21 cellular contexts compared by ENCODE assay signal in genomic region chr6:14816106-14816864, GRCh38.
DNase-seq lines count a peak whose midpoint lies in the region; ATAC-seq and TF ChIP-seq lines count a peak whose summit lies in the region.
"Had no signal": no experiment of that assay in that cellular context is flagged by ENCODE, and none has a peak within 500 bp of the region (broad histone marks: within the 10 kb centered on the region; RNA-seq: fewer than 3 reads in every experiment).

No MANE protein-coding gene starts in this region.

- CTCF ChIA-PET in SK-N-SH (lab: Yijun Ruan, JAX), result no interaction called here

- no peaks in the 10 kb centered on the region for H3K9me3 ChIP-seq in SK-N-SH
- no peaks in the 10 kb centered on the region for H3K9me3 ChIP-seq in WERI-Rb-1 (ENCODE audit: severe bottlenecking)
- H3K9me3 ChIP-seq in tibial nerve, result no peaks in the 10 kb centered on the region
- H3K9me3 ChIP-seq: esophagus muscularis mucosa, heart left ventricle had no signal

- H3K79me2 ChIP-seq in SK-N-SH (ENCODE audit: insufficient read depth), result no peaks in the 10 kb centered on the region

- no peak overlapping the region for H3K4me2 ChIP-seq in SK-N-SH
- H3K4me2 ChIP-seq: PC-9 had no signal

- no peak for TF ChIP-seq RAD21 in SK-N-SH (IDR thresholded peaks at IDR 0.05; ENCODE audit: low read length)

- ATAC-seq in SK-N-SH treated with all-trans-retinoic acid at 6 μM for 48 hours, result no peak
- no peak for ATAC-seq in GM18909 (IDR thresholded peaks at IDR 0.05; ENCODE audit: poor library complexity, unreplicated experiment)
- ATAC-seq: HepG2 had no signal

- POLR2A ChIA-PET in SK-N-SH (lab: Yijun Ruan, JAX), result no interaction called here

- H3K4me1 Mint-ChIP-seq in T-helper 2 cell treated with Interferon-gamma antibody and Interleukin-4, amounts not matched to agents 5 μg/mL and 100 μg/mL, for 36 hours (ENCODE audit: low read depth), result peaks cover 4% of the 10 kb centered on the region
- H3K4me1 Mint-ChIP-seq: CD4-positive, alpha-beta memory T cell had no signal

- no peak for TF ChIP-seq EP300 in SK-N-SH (IDR thresholded peaks at IDR 0.05; ENCODE audit: borderline replicate concordance in 1 of 2, low read depth in 1 of 2, low read length in 1 of 2)
- TF ChIP-seq EP300 in tibial nerve (IDR thresholded peaks at IDR 0.05), result peak in 1 of 2 donors; percentile 16

- H3K36me3 Mint-ChIP-seq in T-helper 2 cell treated with Interferon-gamma antibody and Interleukin-4, amounts not matched to agents 5 μg/mL and 100 μg/mL, for 36 hours (ENCODE audit: low read depth), result no peaks in the 10 kb centered on the region
- H3K36me3 Mint-ChIP-seq: activated naive CD4-positive, alpha-beta T cell treated with anti-CD3 and anti-CD28 coated beads, Interleukin-2, amount 50 U/mL, for 24 hours; CD4-positive, alpha-beta memory T cell; type B pancreatic cell had no signal

- no peak overlapping the region for H2AFZ ChIP-seq in SK-N-SH (ENCODE audit: low read depth)
- H2AFZ ChIP-seq: PC-9 had no signal

- no peaks in the 10 kb centered on the region for H3K27me3 ChIP-seq in SK-N-SH (ENCODE audit: insufficient read depth)
- H3K27me3 ChIP-seq in WERI-Rb-1 (ENCODE audit: insufficient read depth, low read depth, severe bottlenecking), result no peaks in the 10 kb centered on the region
- no peaks in the 10 kb centered on the region for H3K27me3 ChIP-seq in tibial nerve
- H3K27me3 ChIP-seq: esophagus muscularis mucosa, heart left ventricle had no signal

- no peaks in the 10 kb centered on the region for H4K20me1 ChIP-seq in SK-N-SH (ENCODE audit: insufficient read depth)

- peak; percentile 21 for DNase-seq in SK-N-SH
- DNase-seq in WERI-Rb-1, result peak; percentile 83
- peak; percentile 71 for DNase-seq in islet precursor cell
- no peak for DNase-seq in tibial nerve (ENCODE audit: low spot score in 2 of 2)
- no peak for DNase-seq in central memory CD4-positive, alpha-beta T cell
- no peak for DNase-seq in T-helper 2 cell treated with Interferon-gamma antibody and Interleukin-4, amounts not matched to agents 5 μg/mL and 100 μg/mL, for 36 hours (ENCODE audit: low spot score)
- DNase-seq: CD4-positive, alpha-beta memory T cell; dermis blood vessel endothelial cell; heart left ventricle; NCI-H2081 treated with DMSO at 0.1 percent for 48 hours; PC-9; retina had no signal

- H3K4me3 ChIP-seq in SK-N-SH (ENCODE audit: low read depth in 2 of 2, low read length in 1 of 2), result no peak overlapping the region
- H3K4me3 ChIP-seq in WERI-Rb-1 (ENCODE audit: low read depth, low read length), result peak overlapping the region; percentile 0; the same call in 1 of the 2 replicates
- H3K4me3 ChIP-seq in tibial nerve, result no peak overlapping the region
- H3K4me3 ChIP-seq: esophagus muscularis mucosa, heart left ventricle, PC-9 had no signal

- no peak overlapping the region for H3K9ac ChIP-seq in SK-N-SH

- 34% methylated on average over 12 of the region's 12 CpGs for WGBS in SK-N-SH (ENCODE audit: low lambda C conversion rate)
- WGBS in tibial nerve, 2 donors, result 42 to 50% methylated on average over 12 of the region's 12 CpGs

- H3K4me1 ChIP-seq in SK-N-SH (ENCODE audit: control insufficient read depth in 1 of 2, insufficient read depth in 2 of 2, low read depth in 1 of 2, low read length in 1 of 2) (no peaks in the 10 kb centered on the region; a peak in 1 of 4 replicates), tibial nerve (peaks cover 0 to 20% (median 5%) of the 10 kb centered on the region in 4 donors)

- TF ChIP-seq CTCF in SK-N-SH (IDR thresholded peaks at IDR 0.05), result no peak
- peak; percentile 59 for TF ChIP-seq CTCF in WERI-Rb-1 (IDR thresholded peaks at IDR 0.05; ENCODE audit: low read depth, low read length)
- no peak for TF ChIP-seq CTCF in tibial nerve (IDR thresholded peaks at IDR 0.05)

- no peaks in the 10 kb centered on the region for H3K9me2 ChIP-seq in SK-N-SH

- no peaks in the 10 kb centered on the region for H3F3A ChIP-seq in SK-N-SH (replicated peaks; ENCODE audit: insufficient read depth)

- TF ChIP-seq POLR2A in tibial nerve (IDR thresholded peaks at IDR 0.05), result no peak

- no peak overlapping the region for H3K4me3 Mint-ChIP-seq in T-helper 2 cell treated with Interferon-gamma antibody and Interleukin-4, amounts not matched to agents 5 μg/mL and 100 μg/mL, for 36 hours
- H3K4me3 Mint-ChIP-seq: activated naive CD4-positive, alpha-beta T cell treated with anti-CD3 and anti-CD28 coated beads, Interleukin-2, amount 50 U/mL, for 24 hours; CD4-positive, alpha-beta memory T cell; memory B cell; nephron; stimulated activated naive CD8-positive, alpha-beta T cell treated with anti-CD3 and anti-CD28 coated beads, Interleukin-15, Interleukin-2, amounts not matched to agents 100 ng/mL and 50 ng/mL, for 24 hours; type B pancreatic cell had no signal

- no peaks in the 10 kb centered on the region for H3K27me3 Mint-ChIP-seq in T-helper 2 cell treated with Interferon-gamma antibody and Interleukin-4, amounts not matched to agents 5 μg/mL and 100 μg/mL, for 36 hours (ENCODE audit: low read depth)
- H3K27me3 Mint-ChIP-seq: activated naive CD4-positive, alpha-beta T cell treated with anti-CD3 and anti-CD28 coated beads, Interleukin-2, amount 50 U/mL, for 24 hours; CD4-positive, alpha-beta memory T cell; memory B cell; stimulated activated naive CD8-positive, alpha-beta T cell treated with anti-CD3 and anti-CD28 coated beads, Interleukin-15, Interleukin-2, amounts not matched to agents 100 ng/mL and 50 ng/mL, for 24 hours had no signal

- H3K36me3 ChIP-seq in SK-N-SH (replicated peaks in 1 of 2; ENCODE audit: control insufficient read depth in 1 of 2, insufficient read depth in 2 of 2, low read length in 1 of 2), result no peaks in the 10 kb centered on the region
- H3K36me3 ChIP-seq in WERI-Rb-1, result no peaks in the 10 kb centered on the region
- H3K36me3 ChIP-seq in tibial nerve, result no peaks in the 10 kb centered on the region
- H3K36me3 ChIP-seq: esophagus muscularis mucosa, heart left ventricle had no signal

- no peak overlapping the region for H3K27ac ChIP-seq in SK-N-SH (ENCODE audit: low read depth in 2 of 2, low read length in 1 of 2)
- no peak overlapping the region for H3K27ac ChIP-seq in WERI-Rb-1
- peak overlapping the region in 3 of 4 donors; percentile 15 to 76 (median 69) for H3K27ac ChIP-seq in tibial nerve
- H3K27ac ChIP-seq: esophagus muscularis mucosa, PC-9 had no signal

- H3K27ac Mint-ChIP-seq in T-helper 2 cell treated with Interferon-gamma antibody and Interleukin-4, amounts not matched to agents 5 μg/mL and 100 μg/mL, for 36 hours, result no peak overlapping the region
- H3K27ac Mint-ChIP-seq: activated naive CD4-positive, alpha-beta T cell treated with anti-CD3 and anti-CD28 coated beads, Interleukin-2, amount 50 U/mL, for 24 hours; memory B cell; stimulated activated naive CD8-positive, alpha-beta T cell treated with anti-CD3 and anti-CD28 coated beads, Interleukin-15, Interleukin-2, amounts not matched to agents 100 ng/mL and 50 ng/mL, for 24 hours had no signal

- H3K9me3 Mint-ChIP-seq in T-helper 2 cell treated with Interferon-gamma antibody and Interleukin-4, amounts not matched to agents 5 μg/mL and 100 μg/mL, for 36 hours, result peaks cover 4% of the 10 kb centered on the region
- H3K9me3 Mint-ChIP-seq: activated naive CD4-positive, alpha-beta T cell treated with anti-CD3 and anti-CD28 coated beads, Interleukin-2, amount 50 U/mL, for 24 hours; CD4-positive, alpha-beta memory T cell; memory B cell; nephron had no signal

TF ChIP-seq in SK-N-SH treated with all-trans-retinoic acid at 6 μM for 48 hours, 23 proteins besides CTCF, POLR2A, EP300 and RAD21:
- TF ChIP-seq POU6F1 (CRISPR knock-in tag; IDR thresholded peaks at IDR 0.05; ENCODE audit: borderline replicate concordance, low read depth), result no peak
- no peak for TF ChIP-seq ZFP3 (CRISPR knock-in tag; IDR thresholded peaks at IDR 0.05)
- no peak for TF ChIP-seq RARB (CRISPR knock-in tag; IDR thresholded peaks at IDR 0.05)
- TF ChIP-seq CREB5 (CRISPR knock-in tag; IDR thresholded peaks at IDR 0.05; ENCODE audit: low read depth), result no peak
- TF ChIP-seq ESRRG (CRISPR knock-in tag; IDR thresholded peaks at IDR 0.05), result no peak
- TF ChIP-seq ZNF70 (CRISPR knock-in tag; IDR thresholded peaks at IDR 0.05), result no peak
- no peak for TF ChIP-seq ZNF8 (CRISPR knock-in tag; IDR thresholded peaks at IDR 0.05)
- no peak for TF ChIP-seq CSDC2 (CRISPR knock-in tag; IDR thresholded peaks at IDR 0.05)
TF ChIP-seq in SK-N-SH treated with all-trans-retinoic acid at 6 μM for 48 hours: peak in this region for 0.

Comparison
In these comparisons a context has a peak if more than half of its experiments do, and no peak if none do; other contexts are left out.
1. DNase-seq: peak in SK-N-SH (single experiment), WERI-Rb-1 (single experiment) and islet precursor cell (single experiment); none in tibial nerve (0 of 2), central memory CD4-positive, alpha-beta T cell (single experiment) and T-helper 2 cell treated with Interferon-gamma antibody and Interleukin-4, amounts not matched to agents 5 μg/mL and 100 μg/mL, for 36 hours (single experiment).
2. H3K27ac ChIP-seq: peak in tibial nerve (3 of 4); none in SK-N-SH (0 of 2) and WERI-Rb-1 (single experiment).